Comparison of ENCODE assay signal across 18 cellular contexts in the genomic region with DNA sequence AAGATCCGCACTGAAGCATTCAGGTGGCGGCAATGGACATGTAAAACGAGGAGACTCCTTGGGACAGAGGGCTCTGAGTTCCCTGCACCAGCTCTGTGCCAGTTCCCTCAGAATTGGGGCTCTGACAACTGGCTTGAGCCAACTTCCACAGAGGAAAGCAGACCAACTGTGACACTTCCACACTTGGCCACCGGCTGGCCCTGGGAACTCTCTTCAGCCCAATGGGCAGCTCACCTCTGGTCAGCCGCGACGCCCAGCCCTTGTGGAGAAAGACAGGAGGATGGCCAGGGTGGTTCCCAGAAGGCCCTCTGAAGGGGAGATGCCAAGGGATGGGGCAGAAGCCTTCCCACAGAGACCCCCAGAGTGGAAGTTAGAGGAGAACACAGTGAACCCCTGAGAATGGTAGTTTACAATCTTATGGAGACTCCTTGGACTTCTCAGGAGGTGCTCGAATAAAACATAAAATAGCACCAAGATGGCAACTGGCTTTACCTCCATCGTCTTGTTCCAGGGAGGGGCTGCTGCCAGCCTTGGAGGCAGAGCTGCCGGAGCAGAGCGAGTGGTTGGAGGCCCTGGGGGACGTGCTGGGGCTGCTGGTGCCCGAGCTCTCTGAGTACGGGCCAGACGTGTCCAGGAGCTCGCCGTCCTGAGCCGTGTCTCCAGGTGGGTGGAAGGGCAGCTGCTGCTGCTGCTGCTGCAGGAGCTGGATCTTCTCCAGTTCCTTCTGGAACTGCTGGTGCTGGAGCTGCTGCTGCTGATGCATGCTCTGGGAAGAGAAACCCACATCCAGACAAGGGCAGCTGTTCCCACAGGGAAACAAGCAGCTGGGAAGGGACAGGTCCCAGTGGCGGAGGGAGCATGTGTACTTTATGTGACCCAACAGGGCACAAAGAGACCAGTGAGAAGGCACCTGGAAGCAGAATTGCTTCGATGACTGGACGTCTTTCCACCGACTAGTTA. TPM values are rescaled to one million over a fixed set of nuclear protein-coding genes. Genes with fewer than 3 reads are reported as not detected.
A peak's percentile ranks its signal among the peaks of the same experiment; 100 is the strongest.
DNase-seq lines count a peak whose midpoint lies in the region; ATAC-seq, FAIRE-seq and TF ChIP-seq lines count a peak whose summit lies in the region.
"Had no signal": no experiment of that assay in that cellular context is flagged by ENCODE, and none has a peak within 500 bp of the region (broad histone marks: within the 10 kb centered on the region; RNA-seq: fewer than 3 reads in every experiment).

No MANE protein-coding gene starts in this region.

- H3K27ac ChIP-seq in CD8-positive, alpha-beta memory T cell (ENCODE audit: low read depth, low read length) = no peak overlapping the region
- H3K27ac ChIP-seq in K562 (ENCODE audit: extremely low read depth, low read depth, low read length) (no peak overlapping the region), mesenchymal stem cell (ENCODE audit: low read length, poor library complexity, severe bottlenecking) (no peak overlapping the region)
- H3K27ac ChIP-seq: foreskin keratinocyte, left lung, thyroid gland had no signal

- no peak overlapping the region for H2AK5ac ChIP-seq in mesenchymal stem cell (ENCODE audit: low read length, severe bottlenecking)

- H3K9me3 Mint-ChIP-seq in CD8-positive, alpha-beta memory T cell = no peaks in the 10 kb centered on the region
- peaks cover 0 to 1% (median 0%) of the 10 kb centered on the region in 3 donors for H3K9me3 Mint-ChIP-seq in IgD-negative memory B cell
- H3K9me3 Mint-ChIP-seq in natural killer cell = peaks cover 0 to 3% of the 10 kb centered on the region in 2 donors

- no peak overlapping the region for H2BK12ac ChIP-seq in mesenchymal stem cell (ENCODE audit: low read length in 2 of 2)

- no peak overlapping the region for H4K8ac ChIP-seq in mesenchymal stem cell (ENCODE audit: low read length)

- no peak overlapping the region for H2BK120ac ChIP-seq in mesenchymal stem cell (ENCODE audit: low read depth, low read length)

- no peaks in the 10 kb centered on the region for H3K27me3 ChIP-seq in CD8-positive, alpha-beta memory T cell (ENCODE audit: insufficient read depth, low read length, poor library complexity, severe bottlenecking)
- no peaks in the 10 kb centered on the region for H3K27me3 ChIP-seq in K562 (ENCODE audit: control insufficient read depth in 2 of 2, insufficient read depth in 2 of 2, low read length in 2 of 2)
- H3K27me3 ChIP-seq in mesenchymal stem cell (ENCODE audit: control insufficient read depth in 1 of 2, insufficient read depth in 1 of 2, low read length in 2 of 2) = no peaks in the 10 kb centered on the region
- H3K27me3 ChIP-seq: foreskin keratinocyte, left lung, thyroid gland had no signal

- TF ChIP-seq CTCF in K562 (IDR thresholded peaks at IDR 0.05 in 2 of 3, conservative IDR thresholded peaks at IDR 0.05 in 1 of 3; ENCODE audit: insufficient read depth in 2 of 3, low read depth in 1 of 3, low read length in 3 of 3) (no peak), natural killer cell (IDR thresholded peaks at IDR 0.05) (no peak), omental fat pad (IDR thresholded peaks at IDR 0.05) (no peak)

- no peak for FAIRE-seq in K562 (lab: Jason Lieb, UNC)
- FAIRE-seq: G401.6, small intestine had no signal

- peak overlapping the region; percentile 82 to 96 (median 90) for H3K27ac Mint-ChIP-seq in CD8-positive, alpha-beta memory T cell
- H3K27ac Mint-ChIP-seq in IgD-negative memory B cell (peak overlapping the region in 2 of 3 donors; percentile 46 to 71), natural killer cell (peak overlapping the region; percentile 68 to 69)

- no peaks in the 10 kb centered on the region for H4K20me1 ChIP-seq in K562 (replicated peaks; ENCODE audit: control insufficient read depth, insufficient read depth, low read length)

- no peaks in the 10 kb centered on the region for H3K79me1 ChIP-seq in mesenchymal stem cell (replicated peaks; ENCODE audit: low read length, poor library complexity, severe bottlenecking)

- H3K36me3 ChIP-seq in CD8-positive, alpha-beta memory T cell (ENCODE audit: insufficient read depth, low read length) = peaks cover 40% of the 10 kb centered on the region
- peaks cover 33% of the 10 kb centered on the region; the same call in 2 of the 3 replicates for H3K36me3 ChIP-seq in K562 (ENCODE audit: control insufficient read depth, insufficient read depth, low read length)
- peaks cover 46 to 96% of the 10 kb centered on the region in 2 experiments for H3K36me3 ChIP-seq in mesenchymal stem cell (ENCODE audit: control insufficient read depth in 1 of 2, insufficient read depth in 2 of 2, low read depth in 1 of 2, low read length in 2 of 2)

- H3K27me3 Mint-ChIP-seq in CD8-positive, alpha-beta memory T cell = no peaks in the 10 kb centered on the region
- H3K27me3 Mint-ChIP-seq in IgD-negative memory B cell (no peaks in the 10 kb centered on the region), natural killer cell (ENCODE audit: low read depth in 2 of 2) (no peaks in the 10 kb centered on the region)

- intact Hi-C loops in K562 (cut with micrococcal nuclease) = no loop called here
- intact Hi-C loops in natural killer cell (cut with micrococcal nuclease) = no loop called here

- TF ChIP-seq EP300 in K562 (IDR thresholded peaks at IDR 0.05; ENCODE audit: low read length) = no peak

- H3K14ac ChIP-seq in mesenchymal stem cell (ENCODE audit: low read length in 2 of 2) = no peak overlapping the region

- no peak overlapping the region for H2BK5ac ChIP-seq in mesenchymal stem cell (ENCODE audit: low read depth, low read length, poor library complexity, severe bottlenecking)

- WGBS in K562 (ENCODE audit: insufficient coverage, low coverage, missing lambda C conversion rate) = 80% methylated on average over 21 of the region's 22 CpGs
- WGBS in mesenchymal stem cell = 95% methylated on average over 20 of the region's 22 CpGs

- no peak for TF ChIP-seq POLR2A in K562 (conservative IDR thresholded peaks at IDR 0.05)

- no peak overlapping the region for H4K91ac ChIP-seq in mesenchymal stem cell (ENCODE audit: low read length)

- in situ Hi-C loops in K562 (cut with MboI) = no loop called here

- H3K18ac ChIP-seq in mesenchymal stem cell (ENCODE audit: low read depth in 1 of 2, low read length in 2 of 2) = no peak overlapping the region

- no peaks in the 10 kb centered on the region for H3K9me1 ChIP-seq in K562 (ENCODE audit: control insufficient read depth, insufficient read depth, low read length)

- DNase-seq in CD8-positive, alpha-beta memory T cell = no peak
- DNase-seq in K562 (ENCODE audit: extremely low read depth in 1 of 4, low spot score in 3 of 4) = no peak
- DNase-seq in natural killer cell = no peak
- DNase-seq in omental fat pad (ENCODE audit: low spot score) = no peak
- DNase-seq in NCI-H748 (lab: John Stamatoyannopoulos, UW; ENCODE audit: unreplicated experiment) = no peak
- no peak for DNase-seq in mesenchymal stem cell
- no peak for DNase-seq in cortex of kidney (lab: John Stamatoyannopoulos, UW)
- DNase-seq: activated effector memory CD4-positive, alpha-beta T cell treated with Interleukin-2 at 50 U/mL for 16 hours; anterior cingulate cortex; foreskin keratinocyte; left lung; NCI-H1092; NCI-H526; small intestine; thyroid gland had no signal

- CTCF ChIA-PET in CD8-positive, alpha-beta memory T cell (lab: Charles Lee) = interaction anchor here (0.7 to 2.6 kb wide), 9 partner anchors 8 to 136 kb away, joined by 3 to 16 read pairs (median 4); no protein-coding TSS in a partner anchor
- CTCF ChIA-PET in K562 (lab: Yijun Ruan, JAX; ENCODE audit: low intra/inter-chr PET ratio) = no interaction called here

- H3K4me3 ChIP-seq in CD8-positive, alpha-beta memory T cell (ENCODE audit: low read length) = no peak overlapping the region
- H3K4me3 ChIP-seq in K562 (no peak overlapping the region), mesenchymal stem cell (ENCODE audit: insufficient read depth in 1 of 2, low read depth in 1 of 2, low read length in 2 of 2) (no peak overlapping the region)
- H3K4me3 ChIP-seq: left lung, thyroid gland had no signal

- BruUV-seq in K562 (replicated peaks; lab: Mats Ljungman, UMichigan) = no TSS peak

- H3K9me3 ChIP-seq in CD8-positive, alpha-beta memory T cell (ENCODE audit: low read length) = no peaks in the 10 kb centered on the region
- H3K9me3 ChIP-seq in K562 (replicated peaks; ENCODE audit: control insufficient read depth, insufficient read depth, low read depth, low read length) = no peaks in the 10 kb centered on the region
- no peaks in the 10 kb centered on the region for H3K9me3 ChIP-seq in mesenchymal stem cell (ENCODE audit: control insufficient read depth, low read length)
- H3K9me3 ChIP-seq: left lung, thyroid gland had no signal

- H3K4me1 ChIP-seq in CD8-positive, alpha-beta memory T cell (ENCODE audit: insufficient read depth, low read length) = peaks cover 57% of the 10 kb centered on the region
- H3K4me1 ChIP-seq in K562 (replicated peaks in 1 of 2; ENCODE audit: control insufficient read depth in 2 of 2, insufficient read depth in 2 of 2, low read length in 2 of 2) (no peaks in the 10 kb centered on the region; a peak in 1 of 5 replicates), mesenchymal stem cell (ENCODE audit: control insufficient read depth, insufficient read depth, low read depth, low read length) (no peaks in the 10 kb centered on the region)
- H3K4me1 ChIP-seq: foreskin keratinocyte, thyroid gland had no signal

- no peak overlapping the region; a peak in 1 of 4 replicates for H3K9ac ChIP-seq in K562 (ENCODE audit: insufficient read depth in 1 of 2, low read depth in 2 of 2, low read length in 2 of 2)
- no peak overlapping the region for H3K9ac ChIP-seq in mesenchymal stem cell (ENCODE audit: low read length)

- no peaks in the 10 kb centered on the region for H3K79me2 ChIP-seq in K562 (ENCODE audit: control insufficient read depth, insufficient read depth, low read length)

- ATAC-seq in K562 (peak; percentile 57), natural killer cell (no peak), omental fat pad (ENCODE audit: low FRiP score) (no peak)
- ATAC-seq: left lung had no signal

- POLR2A ChIA-PET in CD8-positive, alpha-beta memory T cell (lab: Charles Lee) = interaction anchor here (0.5 kb wide), 1 partner anchor 113 kb away, joined by 4 read pairs; no protein-coding TSS in a partner anchor
- POLR2A ChIA-PET in K562 (lab: Yijun Ruan, JAX) = interaction anchor here (0.6 kb wide), 2 partner anchors 27 to 91 kb away, joined by 4 to 5 read pairs; no protein-coding TSS in a partner anchor

- H3K4me2 ChIP-seq in K562 (ENCODE audit: insufficient read depth, low read length) (no peak overlapping the region), mesenchymal stem cell (ENCODE audit: low read length, poor library complexity, severe bottlenecking) (no peak overlapping the region)

- no peak overlapping the region for H3K23ac ChIP-seq in mesenchymal stem cell (ENCODE audit: low read length in 2 of 2)

- peaks cover 62 to 84% (median 83%) of the 10 kb centered on the region in 3 donors for H3K4me1 Mint-ChIP-seq in CD8-positive, alpha-beta memory T cell
- H3K4me1 Mint-ChIP-seq in IgD-negative memory B cell (peaks cover 11 to 17% (median 12%) of the 10 kb centered on the region in 3 donors), natural killer cell (peaks cover 43 to 44% of the 10 kb centered on the region in 2 donors)

- H2AFZ ChIP-seq in K562 (ENCODE audit: low read depth, low read length) (no peak overlapping the region), mesenchymal stem cell (ENCODE audit: low read depth, low read length) (no peak overlapping the region)

- H2BK15ac ChIP-seq in mesenchymal stem cell (ENCODE audit: low read depth, poor library complexity, severe bottlenecking) = no peak overlapping the region

- H3K4ac ChIP-seq in mesenchymal stem cell (ENCODE audit: low read depth in 1 of 2, low read length in 2 of 2) = no peak overlapping the region

- peaks cover 38 to 95% (median 41%) of the 10 kb centered on the region in 3 donors for H3K36me3 Mint-ChIP-seq in CD8-positive, alpha-beta memory T cell
- H3K36me3 Mint-ChIP-seq in IgD-negative memory B cell (peaks cover 5% of the 10 kb centered on the region), natural killer cell (peaks cover 9% of the 10 kb centered on the region)

- TF ChIP-seq RAD21 in K562 (CRISPR knock-in tag; conservative IDR thresholded peaks at IDR 0.05 in 1 of 2, IDR thresholded peaks at IDR 0.05 in 1 of 2) = no peak

- H3K4me3 Mint-ChIP-seq in CD8-positive, alpha-beta memory T cell = peak overlapping the region in 4 of 7 donors; percentile 0 to 55 (median 28)
- H3K4me3 Mint-ChIP-seq in IgD-negative memory B cell = no peak overlapping the region
- no peak overlapping the region for H3K4me3 Mint-ChIP-seq in natural killer cell

RNA-seq across cellular contexts. Expression of a gene that starts 35.0 kb away (rescaled TPM):
- 10 to 100 TPM; 77.4 to 80.7 TPM for total RNA-seq in CD8-positive, alpha-beta memory T cell
- polyA plus RNA-seq in CD8-positive, alpha-beta memory T cell = 301 TPM
- polyA plus RNA-seq in IgD-negative memory B cell (183 TPM), K562 (2011; rRNA removed) (51.0 and 64.1 TPM in 2 replicates), K562 (2014; fragmentation: Illumina TruSeq; extraction: Trizol) (89.4 and 91.6 TPM in 2 replicates), K562 (2014; fragmentation: Nextera tagmentation; extraction: Ambion mirVana) (10 to 100 TPM; 37.9 to 68.1 TPM), K562 (2014; rRNA removed) (70.5 and 78.0 TPM in 2 replicates)
- total RNA-seq in K562 (2011; cell fraction: chromatin; rRNA removed; ENCODE audit: low replicate concordance) = 34.7 and 120 TPM in 2 replicates
- total RNA-seq in K562 (2011; cell fraction: nucleolus; rRNA removed) = 149 and 167 TPM in 2 replicates
- 100 and 105 TPM in 2 replicates for total RNA-seq in K562 (2011; cell fraction: nucleoplasm; rRNA removed)
- total RNA-seq in K562 (2014; rRNA removed) (56.9 and 85.3 TPM in 2 replicates), K562 (2014; rRNA removed; fragmentation: Illumina TruSeq; extraction: Trizol) (28.3 and 42.2 TPM in 2 replicates), K562 (2015; rRNA removed; fragmentation: Illumina TruSeq; extraction: Trizol) (59.0 and 60.6 TPM in 2 replicates), K562 (2021) (60.6 and 65.4 TPM in 2 replicates), natural killer cell (10 to 100 TPM; 73.2 to 91.0 (median 78.0) TPM), omental fat pad (100 to 1,000 TPM in 3 of 4 donors, 10 to 100 TPM in 1; 57.7 to 252 (median 137) TPM)
- polyA plus RNA-seq in K562 (2011; cell fraction: cytosol; rRNA removed) = 80.3 and 166 TPM in 2 replicates
- 42.4 and 69.3 TPM in 2 replicates for polyA plus RNA-seq in K562 (2011; cell fraction: nucleus; rRNA removed)
- polyA plus RNA-seq in K562 (2012) = 53.4 and 87.2 TPM in 2 replicates
- polyA minus RNA-seq in K562 (2011; rRNA and poly(A)+ RNA removed) = 33.3 and 54.4 TPM in 2 replicates
- 23.3 and 26.8 TPM in 2 replicates for polyA minus RNA-seq in K562 (2011; cell fraction: cytosol; rRNA and poly(A)+ RNA removed)
- 50.1 and 59.2 TPM in 2 replicates for polyA minus RNA-seq in K562 (2011; cell fraction: nucleus; rRNA and poly(A)+ RNA removed)
- 0.08 TPM for polyA plus RNA-seq in mesenchymal stem cell (2013, experiment 1 of 2)
- 0.11 TPM for polyA plus RNA-seq in mesenchymal stem cell (2013, experiment 2 of 2)
- total RNA-seq: chondrocyte had no signal

RNA-seq across cellular contexts. Expression of a gene that starts 57.3 kb away (rescaled TPM):
- total RNA-seq in CD8-positive, alpha-beta memory T cell = under 1 TPM; 0.24 to 0.51 TPM
- 4.1 TPM for polyA plus RNA-seq in CD8-positive, alpha-beta memory T cell
- polyA plus RNA-seq in IgD-negative memory B cell = 3.2 TPM
- 0.42 and 1.0 TPM in 2 replicates for total RNA-seq in K562 (2011; cell fraction: chromatin; rRNA removed; ENCODE audit: low replicate concordance)
- 0.26 and 0.67 TPM in 2 replicates for total RNA-seq in K562 (2011; cell fraction: nucleolus; rRNA removed)
- total RNA-seq in K562 (2011; cell fraction: nucleoplasm; rRNA removed) = 0.22 TPM in 1 of 2 replicates, not detected in the other
- not detected in 2 replicates for total RNA-seq in K562 (2014; rRNA removed)
- total RNA-seq in K562 (2014; rRNA removed; fragmentation: Illumina TruSeq; extraction: Trizol) = not detected in 2 replicates
- not detected in 2 replicates for total RNA-seq in K562 (2015; rRNA removed; fragmentation: Illumina TruSeq; extraction: Trizol)
- 0.04 TPM in 1 of 2 replicates, not detected in the other for total RNA-seq in K562 (2021)
- polyA plus RNA-seq in K562 (2011; rRNA removed) = not detected in 2 replicates
- polyA plus RNA-seq in K562 (2011; cell fraction: cytosol; rRNA removed) = 0.12 TPM in 1 of 2 replicates, not detected in the other
- polyA plus RNA-seq in K562 (2011; cell fraction: nucleus; rRNA removed) = 0.18 and 0.55 TPM in 2 replicates
- polyA plus RNA-seq in K562 (2012) = 2.3 and 2.6 TPM in 2 replicates
- 0.10 and 0.18 TPM in 2 replicates for polyA plus RNA-seq in K562 (2014; fragmentation: Illumina TruSeq; extraction: Trizol)
- under 1 TPM; 0.08 to 0.20 TPM for polyA plus RNA-seq in K562 (2014; fragmentation: Nextera tagmentation; extraction: Ambion mirVana)
- polyA plus RNA-seq in K562 (2014; rRNA removed) = 0.11 and 0.58 TPM in 2 replicates
- not detected in 2 replicates for polyA minus RNA-seq in K562 (2011; rRNA and poly(A)+ RNA removed)
- not detected in 2 replicates for polyA minus RNA-seq in K562 (2011; cell fraction: cytosol; rRNA and poly(A)+ RNA removed)
- polyA minus RNA-seq in K562 (2011; cell fraction: nucleus; rRNA and poly(A)+ RNA removed) = 0.27 and 0.44 TPM in 2 replicates
- total RNA-seq in natural killer cell = 1 to 10 TPM in 2 of 3 donors, under 1 TPM in 1; 0.92 to 1.6 (median 1.6) TPM
- total RNA-seq in omental fat pad = 1 to 10 TPM in 1 of 4 donors, under 1 TPM in 3; 0.19 to 1.1 (median 0.55) TPM
- 0.26 TPM for polyA plus RNA-seq in mesenchymal stem cell (2013, experiment 1 of 2)
- 0.38 TPM for polyA plus RNA-seq in mesenchymal stem cell (2013, experiment 2 of 2)
- total RNA-seq: foreskin keratinocyte had no signal

Comparison
In these comparisons a context has a peak if more than half of its experiments do, and no peak if none do; other contexts are left out.
1. H3K4me3 Mint-ChIP-seq: peak in CD8-positive, alpha-beta memory T cell (4 of 7); none in IgD-negative memory B cell (0 of 4) and natural killer cell (single experiment).
2. Peak in every context shown above with its lines, with median percentiles within 50 percentile points of each other: H3K27ac Mint-ChIP-seq.